ENCODE assay signal across 1 cellular context in the genomic region with DNA sequence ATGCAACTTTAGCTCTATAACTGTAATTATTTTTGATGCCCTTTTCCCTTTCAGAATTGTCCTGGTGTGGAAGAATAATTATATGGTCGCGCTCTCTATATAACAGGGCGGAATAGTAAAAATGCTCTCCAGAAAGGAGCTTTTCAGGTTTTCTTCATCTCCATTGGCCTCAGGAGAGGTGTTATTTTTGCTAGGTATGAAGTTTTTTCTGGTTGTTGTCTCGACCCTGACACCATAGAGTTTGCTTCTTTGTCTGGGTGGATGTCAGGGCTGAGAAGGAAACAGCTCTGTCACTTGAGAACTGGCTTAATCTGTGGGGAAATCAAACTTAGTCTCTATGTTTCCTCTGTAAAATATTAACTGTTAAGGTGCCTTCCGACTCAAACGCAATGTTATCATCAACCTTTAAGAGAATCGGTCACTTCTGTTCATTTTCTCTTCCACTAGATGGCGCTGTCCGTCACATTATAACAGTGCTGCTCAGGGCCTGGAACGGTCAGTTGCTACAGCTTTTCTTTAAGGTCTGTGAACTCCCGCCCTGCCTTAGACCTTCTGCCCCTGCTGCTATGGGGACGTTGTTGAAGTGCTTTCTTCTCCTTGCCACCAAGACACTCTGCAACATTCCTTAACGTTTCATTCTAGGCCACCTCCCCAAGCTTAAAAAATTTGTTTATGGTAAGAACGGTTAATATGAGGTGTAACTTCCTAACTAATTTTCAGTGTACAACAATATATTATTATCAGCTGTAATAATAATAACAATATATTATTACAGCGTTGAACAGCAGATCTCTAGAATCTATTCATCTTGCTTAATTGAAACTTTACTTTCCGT.
A peak's percentile ranks its signal among the peaks of the same experiment; 100 is the strongest.
TF ChIP-seq lines count a peak whose summit lies in the region.

No MANE protein-coding gene starts in this region.

TF ChIP-seq in HepG2, 621 proteins besides CTCF, POLR2A, EP300 and RAD21 (continued from another document):
- TF ChIP-seq MIXL1 (CRISPR knock-in tag; IDR thresholded peaks at IDR 0.05): 0 out of 2 replicates have a peak, but pooled peaks have one; percentile 35
TF ChIP-seq in HepG2: peak in this region for 5.
